ENCODE assay signal across 8 cellular contexts in genomic region chr1:179867493-179868330, GRCh38. TPM values are rescaled to one million over a fixed set of nuclear protein-coding genes. Genes with fewer than 3 reads are reported as not detected.
DNase-seq lines count a peak whose midpoint lies in the region; ATAC-seq, FAIRE-seq and TF ChIP-seq lines count a peak whose summit lies in the region.

No MANE protein-coding gene starts in this region.

- no peaks in the 10 kb centered on the region for H3K27me3 ChIP-seq in lower lobe of right lung (ENCODE audit: low read depth)
- H3K27me3 ChIP-seq in testis: no peaks in the 10 kb centered on the region

- H3K9me3 Mint-ChIP-seq in chondrocyte (ENCODE audit: low read depth): no peaks in the 10 kb centered on the region

- intact Hi-C loops in lower lobe of right lung (cut with DNase I): no loop called here
- intact Hi-C loops in testis (cut with DNase I; ENCODE audit: low total_unique reads): no loop called here

- FAIRE-seq in TTC549 (lab: Jason Lieb, UNC): peak; percentile 92

- no peak overlapping the region for H3K27ac Mint-ChIP-seq in chondrocyte (ENCODE audit: unreplicated experiment)

- H3K36me3 Mint-ChIP-seq in chondrocyte (ENCODE audit: low read depth): peaks cover 26% of the 10 kb centered on the region

- H3K9me3 ChIP-seq in lower lobe of right lung: no peaks in the 10 kb centered on the region
- H3K9me3 ChIP-seq in testis: no peaks in the 10 kb centered on the region

- H3K4me3 ChIP-seq in lower lobe of right lung: no peak overlapping the region
- no peak overlapping the region for H3K4me3 ChIP-seq in testis

- ATAC-seq in GM21576 (IDR thresholded peaks at IDR 0.05; ENCODE audit: unreplicated experiment) (peak; percentile 68), lower lobe of right lung (peak; percentile 66 to 75), HG03439 (IDR thresholded peaks at IDR 0.05; ENCODE audit: unreplicated experiment) (no peak)

- WGBS in testis, 2 donors: 38 to 40% methylated on average over 1 of the region's 1 CpG

- no peak for TF ChIP-seq POLR2A in testis (IDR thresholded peaks at IDR 0.05)

- TF ChIP-seq CTCF in chondrocyte (IDR thresholded peaks at IDR 0.05) (peak; percentile 83), lower lobe of right lung (IDR thresholded peaks at IDR 0.05) (peak; percentile 71), testis (IDR thresholded peaks at IDR 0.05) (peak; percentile 20 to 50 (median 32))

- H3K36me3 ChIP-seq in lower lobe of right lung (peaks cover 62% of the 10 kb centered on the region), testis (ENCODE audit: low read depth, missing control alignments) (no peaks in the 10 kb centered on the region)

- no peak overlapping the region for H3K4me3 Mint-ChIP-seq in chondrocyte (ENCODE audit: unreplicated experiment)

- no peak overlapping the region for H3K27ac ChIP-seq in lower lobe of right lung
- H3K27ac ChIP-seq in testis: no peak overlapping the region

- peaks cover 20% of the 10 kb centered on the region for H3K4me1 ChIP-seq in lower lobe of right lung
- no peaks in the 10 kb centered on the region for H3K4me1 ChIP-seq in testis

- no peaks in the 10 kb centered on the region for H3K27me3 Mint-ChIP-seq in chondrocyte (ENCODE audit: low read depth)

- peaks cover 22% of the 10 kb centered on the region for H3K4me1 Mint-ChIP-seq in chondrocyte (ENCODE audit: low read depth)

- peak; percentile 79 for DNase-seq in DMS 273 (lab: John Stamatoyannopoulos, UW; ENCODE audit: unreplicated experiment)
- DNase-seq in NAMALWA (ENCODE audit: low spot score): peak; percentile 79
- DNase-seq in chondrocyte (ENCODE audit: low spot score): no peak
- no peak for DNase-seq in lower lobe of right lung
- DNase-seq in testis: peak; percentile 61

RNA-seq across cellular contexts. Expression of gene TOR1AIP2, which starts 9.9 kb away (rescaled TPM):
- total RNA-seq in chondrocyte (85.2 to 98.5 TPM (median 85.8 TPM) in 3 replicates), lower lobe of right lung (92.0 TPM), testis (10 to 100 TPM; 71.5 to 90.4 TPM)
- 25.9 TPM for polyA plus RNA-seq in testis (ENCODE audit: insufficient read depth, low read depth, low replicate concordance)

RNA-seq across cellular contexts. Expression of gene TOR1AIP1, which starts 14.4 kb away (rescaled TPM):
- total RNA-seq in chondrocyte (42.1 to 61.2 TPM (median 42.6 TPM) in 3 replicates), lower lobe of right lung (67.2 TPM), testis (10 to 100 TPM; 62.7 to 63.7 TPM)
- 72.3 TPM for polyA plus RNA-seq in testis (ENCODE audit: insufficient read depth, low read depth, low replicate concordance)

Comparison
In these comparisons a context has a peak if more than half of its experiments do, and no peak if none do; other contexts are left out.
1. DNase-seq: peak in DMS 273 (single experiment), NAMALWA (single experiment) and testis (single experiment); none in chondrocyte (single experiment) and lower lobe of right lung (single experiment).
2. CTCF ChIP-seq: peak in every context shown above with its lines; median percentile 83 in chondrocyte; 71 in lower lobe of right lung; 32 in testis.